ENCODE assay signal across 18 cellular contexts in genomic region chr5:79490323-79490936, GRCh38. TPM values are rescaled to one million over a fixed set of nuclear protein-coding genes. Genes with fewer than 3 reads are reported as not detected.
DNase-seq lines count a peak whose midpoint lies in the region; ATAC-seq, FAIRE-seq and TF ChIP-seq lines count a peak whose summit lies in the region.
"Had no signal": no experiment of that assay in that cellular context is flagged by ENCODE, and none has a peak within 500 bp of the region (broad histone marks: within the 10 kb centered on the region; RNA-seq: fewer than 3 reads in every experiment).

No MANE protein-coding gene starts in this region.

- H3K4me2 ChIP-seq in K562 (ENCODE audit: insufficient read depth, low read length), result no peak overlapping the region

- CTCF ChIA-PET in K562 (lab: Yijun Ruan, JAX; ENCODE audit: low intra/inter-chr PET ratio), result no interaction called here

- H3K4me3 ChIP-seq in right atrium auricular region (no peak overlapping the region), K562 (no peak overlapping the region), skeletal muscle tissue (ENCODE audit: low read length in 3 of 3) (no peak overlapping the region), upper lobe of left lung (no peak overlapping the region)
- H3K4me3 ChIP-seq: HAP-1 had no signal

- POLR2A ChIA-PET in K562 (lab: Yijun Ruan, JAX), result interaction anchor here (0.7 to 2.0 kb wide), 2 partner anchors 10 to 14 kb away, joined by 3 to 5 read pairs; no protein-coding TSS in a partner anchor

- H3K36me3 ChIP-seq in right atrium auricular region, result no peaks in the 10 kb centered on the region
- no peaks in the 10 kb centered on the region for H3K36me3 ChIP-seq in K562 (ENCODE audit: control insufficient read depth, insufficient read depth, low read length)
- H3K36me3 ChIP-seq in skeletal muscle tissue (ENCODE audit: control insufficient read depth in 3 of 3, insufficient read depth in 3 of 3, low read length in 3 of 3), result no peaks in the 10 kb centered on the region
- H3K36me3 ChIP-seq in upper lobe of left lung, result no peaks in the 10 kb centered on the region
- H3K36me3 ChIP-seq: HAP-1 had no signal

- no peaks in the 10 kb centered on the region; the same call in 1 of the 2 replicates for H4K20me1 ChIP-seq in K562 (replicated peaks; ENCODE audit: control insufficient read depth, insufficient read depth, low read length)

- peak overlapping the region; percentile 26 to 83 for H3K27ac ChIP-seq in right atrium auricular region
- no peak overlapping the region for H3K27ac ChIP-seq in K562 (ENCODE audit: extremely low read depth, low read depth, low read length)
- peak overlapping the region; percentile 76 for H3K27ac ChIP-seq in skeletal muscle tissue (ENCODE audit: low read depth, low read length)
- peak overlapping the region in 1 of 4 donors; percentile 9 for H3K27ac ChIP-seq in upper lobe of left lung

- TF ChIP-seq RAD21 in K562 (CRISPR knock-in tag; conservative IDR thresholded peaks at IDR 0.05 in 1 of 2, IDR thresholded peaks at IDR 0.05 in 1 of 2), result no peak

- H3K9me3 ChIP-seq in right atrium auricular region (no peaks in the 10 kb centered on the region), K562 (replicated peaks; ENCODE audit: control insufficient read depth, insufficient read depth, low read depth, low read length) (no peaks in the 10 kb centered on the region), skeletal muscle tissue (ENCODE audit: control insufficient read depth in 3 of 3, low read length in 3 of 3) (no peaks in the 10 kb centered on the region), upper lobe of left lung (no peaks in the 10 kb centered on the region)
- H3K9me3 ChIP-seq: HAP-1 had no signal

- peaks cover 11% of the 10 kb centered on the region; the same call in 1 of the 3 replicates for H3K79me2 ChIP-seq in K562 (ENCODE audit: control insufficient read depth, insufficient read depth, low read length)

- DNase-seq in right atrium auricular region (ENCODE audit: low spot score), result no peak
- DNase-seq in Right ventricle myocardium inferior (ENCODE audit: missing footprints), result no peak
- no peak for DNase-seq in K562 (ENCODE audit: extremely low read depth in 1 of 4, low spot score in 3 of 4)
- DNase-seq in pons (ENCODE audit: low spot score), result no peak
- no peak for DNase-seq in GM12892 (ENCODE audit: insufficient read length)
- no peak for DNase-seq in upper lobe of left lung
- DNase-seq: CD8-positive, alpha-beta T cell; COR-L47; DMS153; DMS79 treated with DMSO at 0.1 percent for 48 hours; EL; GDM1; GOT3 had no signal

- in situ Hi-C loops in K562 (cut with MboI), result no loop called here

- intact Hi-C loops in Right ventricle myocardium inferior (cut with DNase I) (no loop called here), K562 (cut with micrococcal nuclease) (no loop called here)

- no peak for TF ChIP-seq CTCF in right atrium auricular region (IDR thresholded peaks at IDR 0.05)
- no peak for TF ChIP-seq CTCF in K562 (IDR thresholded peaks at IDR 0.05 in 2 of 3, conservative IDR thresholded peaks at IDR 0.05 in 1 of 3; ENCODE audit: insufficient read depth in 2 of 3, low read depth in 1 of 3, low read length in 3 of 3)
- TF ChIP-seq CTCF in upper lobe of left lung (IDR thresholded peaks at IDR 0.05), result no peak

- no peak for TF ChIP-seq POLR2A in K562 (conservative IDR thresholded peaks at IDR 0.05)
- TF ChIP-seq POLR2A in GM12892 (IDR thresholded peaks at IDR 0.05; ENCODE audit: low read depth, low read length), result no peak
- TF ChIP-seq POLR2A in upper lobe of left lung (IDR thresholded peaks at IDR 0.05), result no peak

- no TSS peak for BruUV-seq in K562 (replicated peaks; lab: Mats Ljungman, UMichigan)

- no peaks in the 10 kb centered on the region for H3K27me3 ChIP-seq in right atrium auricular region
- H3K27me3 ChIP-seq in K562 (ENCODE audit: control insufficient read depth in 2 of 2, insufficient read depth in 2 of 2, low read length in 2 of 2), result no peaks in the 10 kb centered on the region
- no peaks in the 10 kb centered on the region for H3K27me3 ChIP-seq in skeletal muscle tissue (ENCODE audit: control insufficient read depth in 3 of 3, insufficient read depth in 3 of 3, low read length in 3 of 3)
- H3K27me3 ChIP-seq in upper lobe of left lung, result no peaks in the 10 kb centered on the region

- TF ChIP-seq EP300 in K562 (IDR thresholded peaks at IDR 0.05; ENCODE audit: low read length) (no peak), upper lobe of left lung (IDR thresholded peaks at IDR 0.05) (no peak)

- H2AFZ ChIP-seq in K562 (ENCODE audit: low read depth, low read length), result no peak overlapping the region

- peak; percentile 54 for FAIRE-seq in G401.6 (lab: Jason Lieb, UNC)
- FAIRE-seq in K562 (lab: Jason Lieb, UNC), result no peak
- FAIRE-seq in GM12892 (lab: Jason Lieb, UNC), result no peak
- FAIRE-seq: D721Med, GM19239 had no signal

- H3K9ac ChIP-seq in K562 (ENCODE audit: insufficient read depth in 1 of 2, low read depth in 2 of 2, low read length in 2 of 2) (no peak overlapping the region), skeletal muscle tissue (ENCODE audit: low read depth in 1 of 3, low read length in 3 of 3) (no peak overlapping the region)

- no peaks in the 10 kb centered on the region for H3K9me1 ChIP-seq in K562 (ENCODE audit: control insufficient read depth, insufficient read depth, low read length)

- ATAC-seq in Right ventricle myocardium inferior (no peak), K562 (no peak), upper lobe of left lung (ENCODE audit: low FRiP score in 2 of 2) (no peak)
- ATAC-seq: CD8-positive, alpha-beta T cell had no signal

- H3K4me1 ChIP-seq in right atrium auricular region (peaks cover 0 to 6% of the 10 kb centered on the region in 2 donors), K562 (replicated peaks in 1 of 2; ENCODE audit: control insufficient read depth in 2 of 2, insufficient read depth in 2 of 2, low read length in 2 of 2) (no peaks in the 10 kb centered on the region), skeletal muscle tissue (ENCODE audit: control insufficient read depth in 3 of 3, insufficient read depth in 3 of 3, low read length in 3 of 3) (peaks cover 18 to 30% (median 23%) of the 10 kb centered on the region in 3 donors), upper lobe of left lung (no peaks in the 10 kb centered on the region)

TF ChIP-seq in K562, 482 proteins besides CTCF, POLR2A, EP300 and RAD21 (continues in another document):
- TF ChIP-seq ZNF121 (CRISPR knock-in tag; conservative IDR thresholded peaks at IDR 0.05), result peak; percentile 70
- peak; percentile 53; the same call in 1 of the 2 replicates for TF ChIP-seq MAFK (IDR thresholded peaks at IDR 0.05; ENCODE audit: low read length)
- TF ChIP-seq TFE3 (CRISPR knock-in tag; IDR thresholded peaks at IDR 0.05), result no peak
- no peak for TF ChIP-seq ETS1 (conservative IDR thresholded peaks at IDR 0.05; ENCODE audit: control insufficient read depth, low read depth, low read length)
- peak; percentile 79 for TF ChIP-seq C11orf30 (IDR thresholded peaks at IDR 0.05; ENCODE audit: low read depth)
- TF ChIP-seq CEBPB (tag; IDR thresholded peaks at IDR 0.05), result no peak
- no peak for TF ChIP-seq HNRNPUL1 (IDR thresholded peaks at IDR 0.05; ENCODE audit: low read length)
- no peak for TF ChIP-seq CHCHD3 (CRISPR knock-in tag; IDR thresholded peaks at IDR 0.05)
- no peak for TF ChIP-seq SMC3 (conservative IDR thresholded peaks at IDR 0.05; ENCODE audit: insufficient read depth, low read depth, low read length)
- TF ChIP-seq ZNF316 (IDR thresholded peaks at IDR 0.05), result peak; percentile 91

RNA-seq across cellular contexts. Expression of gene HOMER1, which starts 23.5 kb away (rescaled TPM):
- 10 to 100 TPM; 30.1 to 31.4 TPM for total RNA-seq in right atrium auricular region
- 51.6 TPM for total RNA-seq in Right ventricle myocardium inferior
- 9.6 and 22.9 TPM in 2 replicates for total RNA-seq in K562 (2011; cell fraction: chromatin; rRNA removed; ENCODE audit: low replicate concordance)
- total RNA-seq in K562 (2011; cell fraction: nucleolus; rRNA removed), result 7.6 and 9.0 TPM in 2 replicates
- total RNA-seq in K562 (2011; cell fraction: nucleoplasm; rRNA removed), result 10.0 and 12.4 TPM in 2 replicates
- 9.9 and 11.0 TPM in 2 replicates for total RNA-seq in K562 (2014; rRNA removed)
- 30.1 and 31.0 TPM in 2 replicates for total RNA-seq in K562 (2014; rRNA removed; fragmentation: Illumina TruSeq; extraction: Trizol)
- total RNA-seq in K562 (2015; rRNA removed; fragmentation: Illumina TruSeq; extraction: Trizol), result 35.7 and 39.9 TPM in 2 replicates
- 18.6 and 19.2 TPM in 2 replicates for total RNA-seq in K562 (2021)
- 9.0 and 9.4 TPM in 2 replicates for polyA plus RNA-seq in K562 (2011; rRNA removed)
- polyA plus RNA-seq in K562 (2011; cell fraction: cytosol; rRNA removed), result 1.9 and 3.7 TPM in 2 replicates
- 2.7 and 3.4 TPM in 2 replicates for polyA plus RNA-seq in K562 (2011; cell fraction: nucleus; rRNA removed)
- polyA plus RNA-seq in K562 (2012), result 5.8 and 13.7 TPM in 2 replicates
- 13.6 and 14.0 TPM in 2 replicates for polyA plus RNA-seq in K562 (2014; fragmentation: Illumina TruSeq; extraction: Trizol)
- polyA plus RNA-seq in K562 (2014; fragmentation: Nextera tagmentation; extraction: Ambion mirVana), result 1 to 10 TPM; 6.3 to 8.4 TPM
- polyA plus RNA-seq in K562 (2014; rRNA removed), result 6.6 and 7.0 TPM in 2 replicates
- 36.1 and 36.9 TPM in 2 replicates for polyA minus RNA-seq in K562 (2011; rRNA and poly(A)+ RNA removed)
- polyA minus RNA-seq in K562 (2011; cell fraction: cytosol; rRNA and poly(A)+ RNA removed), result 21.1 and 21.9 TPM in 2 replicates
- polyA minus RNA-seq in K562 (2011; cell fraction: nucleus; rRNA and poly(A)+ RNA removed), result 10.6 and 18.3 TPM in 2 replicates
- total RNA-seq in skeletal muscle tissue, result 33.9 TPM
- 5.8 TPM for polyA plus RNA-seq in GM12892 (2012; ENCODE audit: missing spikeins)
- total RNA-seq in upper lobe of left lung, result 10 to 100 TPM in 3 of 6 donors, 1 to 10 TPM in 3; 5.2 to 22.0 (median 9.7) TPM
